Comparison of ENCODE assay signal across 8 cellular contexts in the genomic region with DNA sequence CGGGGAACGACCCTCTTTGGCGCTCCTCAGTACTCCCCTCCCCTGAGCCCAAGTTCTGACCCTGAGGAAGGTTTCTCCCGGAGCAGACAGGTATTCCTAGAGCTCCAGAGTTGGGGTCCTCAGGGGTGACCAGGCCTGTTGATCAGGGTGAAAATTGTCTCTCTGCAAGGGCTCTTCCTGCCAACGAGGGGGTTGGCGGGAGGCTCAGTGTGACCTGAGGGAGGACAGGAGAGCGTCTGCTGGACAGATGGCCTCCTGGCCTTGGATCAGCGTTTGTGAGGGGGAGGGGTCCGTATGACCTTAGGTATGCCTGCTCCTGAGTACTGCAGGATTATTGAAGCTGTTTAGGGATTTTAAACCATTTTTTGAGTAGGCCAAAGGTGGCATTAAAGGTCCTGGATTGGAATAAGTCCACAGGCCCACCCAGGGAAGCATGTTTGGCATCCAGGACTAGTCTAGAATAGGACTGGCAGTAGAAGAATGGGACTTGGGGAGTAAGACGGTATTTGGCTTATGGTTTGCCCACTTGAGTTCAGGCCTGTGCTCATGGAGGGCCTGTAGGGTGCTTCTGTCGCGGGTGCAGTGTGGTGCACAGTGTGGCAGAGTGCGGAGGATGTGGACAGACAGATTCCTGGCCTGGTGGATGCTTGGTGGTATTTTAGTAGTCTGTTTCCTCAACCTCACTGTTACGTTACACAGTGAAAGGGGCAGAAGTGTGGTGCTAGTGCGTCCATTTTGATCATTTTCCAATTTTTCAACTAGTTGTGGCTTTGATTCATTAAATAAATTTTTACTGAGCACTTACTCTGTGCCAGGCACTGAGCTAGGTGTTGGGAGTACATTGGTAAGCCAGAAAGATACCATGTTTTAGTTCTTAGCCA. TPM values are rescaled to one million over a fixed set of nuclear protein-coding genes. Genes with fewer than 3 reads are reported as not detected.
A peak's percentile ranks its signal among the peaks of the same experiment; 100 is the strongest.
DNase-seq lines count a peak whose midpoint lies in the region; ATAC-seq, FAIRE-seq and TF ChIP-seq lines count a peak whose summit lies in the region.

No MANE protein-coding gene starts in this region.

- WGBS in heart left ventricle, 4 donors: 4 to 8% (median 6%) methylated on average over 13 to 15 of the region's 15 CpGs

- peak overlapping the region; percentile 91 to 97 for H3K27ac Mint-ChIP-seq in activated naive CD4-positive, alpha-beta T cell treated with anti-CD3 and anti-CD28 coated beads, Interleukin-2, amount 50 U/mL, for 72 hours

- no peak for FAIRE-seq in GM19239 (lab: Jason Lieb, UNC)

- H3K36me3 ChIP-seq in heart left ventricle: peaks cover 0 to 4% (median 0%) of the 10 kb centered on the region in 9 donors

- ATAC-seq in HG03135 (IDR thresholded peaks at IDR 0.05; ENCODE audit: unreplicated experiment) (peak; percentile 0), heart left ventricle (peak; percentile 26 to 36 (median 32))
- peak; percentile 22 to 36 for ATAC-seq in activated naive CD4-positive, alpha-beta T cell treated with anti-CD3 and anti-CD28 coated beads, Interleukin-2, amount 50 U/mL, for 72 hours

- H3K4me3 ChIP-seq in heart left ventricle: peak overlapping the region; percentile 64 to 97 (median 94)

- TF ChIP-seq POLR2A in Raji (IDR thresholded peaks at IDR 0.05; ENCODE audit: insufficient read depth, low read depth, low read length) (0 out of 2 replicates have a peak, but pooled peaks have one; percentile 25), heart left ventricle (IDR thresholded peaks at IDR 0.05) (no peak)

- H3K36me3 Mint-ChIP-seq in activated naive CD4-positive, alpha-beta T cell treated with anti-CD3 and anti-CD28 coated beads, Interleukin-2, amount 50 U/mL, for 72 hours: peaks cover 22 to 41% of the 10 kb centered on the region in 2 donors

- H3K27ac ChIP-seq in heart left ventricle: peak overlapping the region; percentile 97 to 100 (median 100)

- peak; percentile 49 for DNase-seq in GF-D8 (lab: John Stamatoyannopoulos, UW)
- peak; percentile 53 to 71 for DNase-seq in activated naive CD4-positive, alpha-beta T cell treated with anti-CD3 and anti-CD28 coated beads, Interleukin-2, amount 50 U/mL, for 72 hours (ENCODE audit: low spot score in 2 of 2)
- peak; percentile 41 to 67 (median 51) for DNase-seq in heart left ventricle
- DNase-seq in retina: peak; percentile 74
- DNase-seq in NCI-H510A treated with DMSO at 0.1 percent for 48 hours (lab: John Stamatoyannopoulos, UW): no peak
- DNase-seq in GM19239 (ENCODE audit: insufficient read length, low spot score): no peak

- no peaks in the 10 kb centered on the region for H3K27me3 ChIP-seq in heart left ventricle

- no peaks in the 10 kb centered on the region for H3K9me3 ChIP-seq in heart left ventricle

- no peak for TF ChIP-seq CTCF in heart left ventricle (IDR thresholded peaks at IDR 0.05)

- peaks cover 0 to 4% of the 10 kb centered on the region in 2 donors for H3K9me3 Mint-ChIP-seq in activated naive CD4-positive, alpha-beta T cell treated with anti-CD3 and anti-CD28 coated beads, Interleukin-2, amount 50 U/mL, for 72 hours

- intact Hi-C loops in heart left ventricle (cut with DNase I): loop anchor here in 6 of 10 donors (1.0 to 10.0 kb wide), 7 partner anchors 33 to 161 kb away; a partner anchor contains a TSS

- peaks cover 13 to 81% (median 58%) of the 10 kb centered on the region in 12 donors for H3K4me1 ChIP-seq in heart left ventricle

RNA-seq across cellular contexts. Expression of a gene that starts 1.0 kb away (rescaled TPM):
- total RNA-seq in activated naive CD4-positive, alpha-beta T cell treated with anti-CD3 and anti-CD28 coated beads, Interleukin-2, amount 50 U/mL, for 72 hours: 10 to 100 TPM; 22.7 to 34.7 TPM
- total RNA-seq in heart left ventricle: 10 to 100 TPM; 16.8 to 28.6 (median 21.4) TPM
- polyA plus RNA-seq in heart left ventricle: 10 to 100 TPM in 1 of 2 donors, 1 to 10 TPM in 1; 9.7 to 21.2 TPM

RNA-seq across cellular contexts. Expression of a gene that starts 33.4 kb away (rescaled TPM):
- total RNA-seq in activated naive CD4-positive, alpha-beta T cell treated with anti-CD3 and anti-CD28 coated beads, Interleukin-2, amount 50 U/mL, for 72 hours: 100 to 1,000 TPM; 111 to 129 TPM
- 10 to 100 TPM; 55.7 to 95.7 (median 73.0) TPM for total RNA-seq in heart left ventricle
- 100 to 1,000 TPM in 1 of 2 donors, 10 to 100 TPM in 1; 73.3 to 152 TPM for polyA plus RNA-seq in heart left ventricle

Comparison
In these comparisons a context has a peak if more than half of its experiments do, and no peak if none do; other contexts are left out.
1. DNase-seq: peak in GF-D8 (single experiment), activated naive CD4-positive, alpha-beta T cell treated with anti-CD3 and anti-CD28 coated beads, Interleukin-2, amount 50 U/mL, for 72 hours (2 of 2), heart left ventricle (5 of 5) and retina (single experiment); none in NCI-H510A treated with DMSO at 0.1 percent for 48 hours (single experiment) and GM19239 (single experiment).
2. Peak in every context shown above with its lines, with median percentiles within 50 percentile points of each other: ATAC-seq.